ENCODE assay signal across 21 cellular contexts in the genomic region with DNA sequence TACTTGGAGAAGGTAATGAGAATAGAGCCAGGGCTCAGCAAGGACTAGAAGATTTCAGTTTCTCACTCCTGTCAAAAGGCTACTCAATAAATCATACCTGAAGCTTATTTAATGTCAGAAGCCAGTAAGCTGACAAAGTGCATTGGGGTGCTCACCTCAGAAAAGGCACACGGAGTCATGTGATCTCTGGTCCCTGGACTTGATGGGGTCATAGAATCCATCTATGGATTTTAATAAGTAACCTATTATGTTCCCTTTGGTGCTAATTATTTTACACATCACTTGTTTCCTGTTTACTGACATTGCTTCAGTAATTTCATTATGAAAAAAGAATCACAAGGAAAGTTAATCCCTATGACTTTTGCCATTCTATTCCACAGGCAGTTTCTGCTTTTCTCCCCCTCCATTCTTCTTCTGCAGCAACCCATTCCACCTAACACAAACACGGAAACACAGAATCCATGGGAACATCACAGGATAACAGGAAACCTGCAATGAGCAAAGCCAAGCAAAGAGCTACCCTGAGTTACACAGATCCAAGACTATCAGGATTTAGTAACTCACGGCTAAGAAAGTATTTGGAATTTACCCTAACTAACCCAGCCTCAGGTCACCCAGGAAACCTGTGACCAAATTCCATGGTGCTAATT.
DNase-seq lines count a peak whose midpoint lies in the region; ATAC-seq and TF ChIP-seq lines count a peak whose summit lies in the region.
"Had no signal": no experiment of that assay in that cellular context is flagged by ENCODE, and none has a peak within 500 bp of the region (broad histone marks: within the 10 kb centered on the region; RNA-seq: fewer than 3 reads in every experiment).

No MANE protein-coding gene starts in this region.

- TF ChIP-seq RAD21 in liver (IDR thresholded peaks at IDR 0.05) = no peak

- TF ChIP-seq CTCF in liver (IDR thresholded peaks at IDR 0.05; ENCODE audit: low read depth, low read length, missing input control) = no peak

- H3K27ac ChIP-seq in liver (ENCODE audit: low read depth in 1 of 2, low read length in 2 of 2) = peak overlapping the region; percentile 8 to 56
- H3K27ac ChIP-seq: BLaER1 treated with 17β-estradiol and CSF1 and Interleukin-3, amounts not matched to agents 10 nM and 100 nM; GM23248 had no signal

- DNase-seq in SW480 (ENCODE audit: low spot score) (peak; percentile 7), renal cortical epithelial cell (ENCODE audit: low read depth) (peak; percentile 72), ureter (ENCODE audit: low spot score) (no peak), HK-2 (ENCODE audit: unreplicated experiment) (no peak)
- DNase-seq: CD8-positive, alpha-beta T cell; DMS79 treated with DMSO at 0.1 percent for 48 hours; GM23248; NCI-H1048; NCI-H1436; NCI-H1930; NCI-H345; NCI-H524 treated with DMSO at 0.1 percent for 48 hours; PC-3; RPMI8226; SIG-M5 had no signal

- WGBS in liver = 40% methylated on average over 3 of the region's 3 CpGs

- no peaks in the 10 kb centered on the region for H3K27me3 ChIP-seq in endocrine pancreas (ENCODE audit: control insufficient read depth, insufficient read depth, low read length)
- H3K27me3 ChIP-seq in liver (ENCODE audit: control insufficient read depth in 4 of 4, insufficient read depth in 4 of 4, low read length in 3 of 4) = no peaks in the 10 kb centered on the region
- H3K27me3 ChIP-seq: BLaER1 treated with 17β-estradiol and CSF1 and Interleukin-3, amounts not matched to agents 10 nM and 100 nM had no signal

- H3K4me3 ChIP-seq in endocrine pancreas (ENCODE audit: control insufficient read depth, insufficient read depth, low read length) = peak overlapping the region; percentile 20
- H3K4me3 ChIP-seq in liver (ENCODE audit: low read depth in 1 of 3, low read length in 3 of 3) = no peak overlapping the region
- H3K4me3 ChIP-seq: BLaER1 treated with 17β-estradiol and CSF1 and Interleukin-3, amounts not matched to agents 10 nM and 100 nM; GM23248; HAP-1 had no signal

- H3K4me1 ChIP-seq in endocrine pancreas (ENCODE audit: control insufficient read depth, insufficient read depth, low read length) (peaks cover 44% of the 10 kb centered on the region), liver (ENCODE audit: control insufficient read depth in 4 of 4, insufficient read depth in 4 of 4, low read length in 3 of 4) (peaks cover 4 to 13% (median 7%) of the 10 kb centered on the region in 4 donors)
- H3K4me1 ChIP-seq: BLaER1 treated with 17β-estradiol and CSF1 and Interleukin-3, amounts not matched to agents 10 nM and 100 nM; HAP-1 had no signal

- H3K36me3 ChIP-seq in endocrine pancreas (ENCODE audit: control insufficient read depth, insufficient read depth, low read length) (peaks cover 2% of the 10 kb centered on the region), liver (ENCODE audit: control insufficient read depth in 4 of 4, insufficient read depth in 3 of 4, low read depth in 1 of 4, low read length in 3 of 4) (no peaks in the 10 kb centered on the region)
- H3K36me3 ChIP-seq: BLaER1 treated with 17β-estradiol and CSF1 and Interleukin-3, amounts not matched to agents 10 nM and 100 nM had no signal

- H3K9ac ChIP-seq in endocrine pancreas (ENCODE audit: control insufficient read depth, insufficient read depth, low read length) = no peak overlapping the region
- H3K9ac ChIP-seq in liver (ENCODE audit: low read depth in 1 of 2, low read length in 2 of 2) = no peak overlapping the region
- H3K9ac ChIP-seq: BLaER1 treated with 17β-estradiol and CSF1 and Interleukin-3, amounts not matched to agents 10 nM and 100 nM; GM23248 had no signal

- H3K9me3 ChIP-seq in endocrine pancreas (ENCODE audit: control insufficient read depth, low read length) (no peaks in the 10 kb centered on the region), liver (ENCODE audit: control insufficient read depth in 4 of 4, low read length in 3 of 4) (no peaks in the 10 kb centered on the region)
- H3K9me3 ChIP-seq: BLaER1 treated with 17β-estradiol and CSF1 and Interleukin-3, amounts not matched to agents 10 nM and 100 nM; HAP-1 had no signal

- ATAC-seq in GM19023 (IDR thresholded peaks at IDR 0.05; ENCODE audit: unreplicated experiment) = no peak
- ATAC-seq: CD8-positive, alpha-beta T cell; PC-3; SK-N-SH treated with all-trans-retinoic acid at 6 μM for 48 hours had no signal

TF ChIP-seq in liver, 16 proteins besides CTCF, POLR2A, EP300 and RAD21:
- TF ChIP-seq, protein P1, sequence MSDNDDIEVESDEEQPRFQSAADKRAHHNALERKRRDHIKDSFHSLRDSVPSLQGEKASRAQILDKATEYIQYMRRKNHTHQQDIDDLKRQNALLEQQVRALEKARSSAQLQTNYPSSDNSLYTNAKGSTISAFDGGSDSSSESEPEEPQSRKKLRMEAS (IDR thresholded peaks at IDR 0.05) = peak; percentile 25
- TF ChIP-seq HNF4G (IDR thresholded peaks at IDR 0.05) (no peak), HNF4A (conservative IDR thresholded peaks at IDR 0.05) (peak in 1 of 2 donors; percentile 22), RXRA (IDR thresholded peaks at IDR 0.05) (peak in 1 of 2 donors; percentile 46)

Comparison
In these comparisons a context has a peak if more than half of its experiments do, and no peak if none do; other contexts are left out.
1. DNase-seq: peak in SW480 (single experiment) and renal cortical epithelial cell (single experiment); none in ureter (single experiment) and HK-2 (single experiment).